ENCODE assay signal across 13 cellular contexts in the genomic region with DNA sequence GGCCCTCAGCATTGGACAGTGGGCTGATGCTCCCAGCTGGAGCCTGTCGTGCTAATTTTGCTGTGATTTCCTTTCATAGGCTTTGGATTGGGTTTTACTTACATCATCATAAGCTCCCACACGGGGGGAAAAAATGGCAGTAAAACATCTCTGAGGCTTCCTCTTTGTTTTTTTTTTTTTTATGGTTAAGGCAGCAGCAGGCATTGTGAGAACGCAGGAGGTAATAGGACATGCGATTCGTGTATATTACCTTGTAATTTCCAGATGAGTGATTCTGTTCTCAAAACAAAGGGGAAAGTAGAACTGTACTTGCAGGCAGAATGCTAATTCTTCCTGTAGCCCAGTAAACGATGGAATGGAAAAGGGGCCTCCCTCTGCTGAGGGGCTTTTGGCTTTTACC.
"Had no signal": no experiment of that assay in that cellular context is flagged by ENCODE, and none has a peak within 500 bp of the region (broad histone marks: within the 10 kb centered on the region; RNA-seq: fewer than 3 reads in every experiment).

No MANE protein-coding gene starts in this region.

- DNase-seq: activated gamma-delta T cell; activated naive CD8-positive, alpha-beta T cell treated with anti-CD3 and anti-CD28 coated beads for 36 hours; activated T-cell treated with anti-CD3 and anti-CD28 coated beads, Interleukin-2, amount 50 U/mL, for 4 hours; foreskin keratinocyte; left lung; natural killer cell; ovary; tibial artery had no signal

- H3K27ac ChIP-seq: foreskin keratinocyte, left lung, ovary, skin epidermis, tibial artery had no signal

- H3K27me3 ChIP-seq: foreskin keratinocyte, left lung, ovary, tibial artery had no signal

- H3K4me1 ChIP-seq: foreskin keratinocyte, left lung, tibial artery had no signal

- H3K4me1 Mint-ChIP-seq: memory B cell had no signal

- FAIRE-seq: endothelial cell of umbilical vein, islet of Langerhans had no signal

- H3K9me3 ChIP-seq: left lung, ovary, tibial artery had no signal

- H3K27ac Mint-ChIP-seq: activated naive CD8-positive, alpha-beta T cell treated with anti-CD3 and anti-CD28 coated beads for 36 hours; memory B cell; natural killer cell; T-helper 2 cell treated with Interferon-gamma antibody and Interleukin-4, amounts not matched to agents 5 μg/mL and 100 μg/mL, for 36 hours had no signal

- H3K36me3 ChIP-seq: left lung, ovary had no signal

- H3K4me3 Mint-ChIP-seq: activated naive CD8-positive, alpha-beta T cell treated with anti-CD3 and anti-CD28 coated beads for 36 hours; activated T-cell treated with anti-CD3 and anti-CD28 coated beads, Interleukin-2, amount 50 U/mL, for 4 hours; memory B cell; natural killer cell; T-helper 2 cell treated with Interferon-gamma antibody and Interleukin-4, amounts not matched to agents 5 μg/mL and 100 μg/mL, for 36 hours had no signal

- H3K36me3 Mint-ChIP-seq: memory B cell, natural killer cell had no signal

- H3K4me3 ChIP-seq: left lung, ovary, skin epidermis, tibial artery had no signal

- H3K9me3 Mint-ChIP-seq: activated naive CD8-positive, alpha-beta T cell treated with anti-CD3 and anti-CD28 coated beads for 36 hours; activated T-cell treated with anti-CD3 and anti-CD28 coated beads, Interleukin-2, amount 50 U/mL, for 4 hours; memory B cell; natural killer cell; T-helper 2 cell treated with Interferon-gamma antibody and Interleukin-4, amounts not matched to agents 5 μg/mL and 100 μg/mL, for 36 hours had no signal
